In genomic region chr11:102974552-102975280, GRCh38 we compare ENCODE assay signal across 17 cellular contexts. TPM values are rescaled to one million over a fixed set of nuclear protein-coding genes. Genes with fewer than 3 reads are reported as not detected.
DNase-seq lines count a peak whose midpoint lies in the region; TF ChIP-seq lines count a peak whose summit lies in the region.
"Had no signal": no experiment of that assay in that cellular context is flagged by ENCODE, and none has a peak within 500 bp of the region (broad histone marks: within the 10 kb centered on the region; RNA-seq: fewer than 3 reads in every experiment).

No MANE protein-coding gene starts in this region.

- no peaks in the 10 kb centered on the region for H4K20me1 ChIP-seq in GM23248 (ENCODE audit: insufficient read depth)

- H3K4me1 ChIP-seq in GM23248 (ENCODE audit: insufficient read depth) = peaks cover 42% of the 10 kb centered on the region
- H3K4me1 ChIP-seq: lower lobe of right lung had no signal

- H3K4me2 ChIP-seq in GM23248 (ENCODE audit: unreplicated experiment) = peak overlapping the region; percentile 71

- in situ Hi-C loops in GM23248 (cut with MboI) = no loop called here

- H3K27me3 ChIP-seq in GM23248 (replicated peaks; ENCODE audit: insufficient read depth) = no peaks in the 10 kb centered on the region
- H3K27me3 ChIP-seq: cardiac muscle cell had no signal

- 20 to 24% methylated on average over 5 of the region's 5 CpGs for whole genome bisulfite sequencing in GM23248 (ENCODE audit: low coverage in 1 of 2, low lambda C conversion rate in 2 of 2, missing lambda C conversion rate in 2 of 2), 2 experiments

- H3K79me2 ChIP-seq in GM23248 (ENCODE audit: insufficient read depth) = no peaks in the 10 kb centered on the region

- no peak for TF ChIP-seq CTCF in RWPE1 (conservative IDR thresholded peaks at IDR 0.05; ENCODE audit: low read depth)
- TF ChIP-seq CTCF in epithelial cell of esophagus (IDR thresholded peaks at IDR 0.05; ENCODE audit: insufficient read depth, low read depth, low read length, missing control alignments) = no peak
- TF ChIP-seq CTCF in retinal pigment epithelial cell (conservative IDR thresholded peaks at IDR 0.05; ENCODE audit: low read depth, low read length) = no peak

- peak; percentile 71 for DNase-seq in GM23248
- peak; percentile 60 for DNase-seq in RWPE1 (ENCODE audit: low spot score)
- DNase-seq in epithelial cell of esophagus (ENCODE audit: low read depth) = peak; percentile 74
- DNase-seq in retinal pigment epithelial cell (ENCODE audit: low read depth) = peak; percentile 51
- no peak for DNase-seq in T-helper 1 cell
- DNase-seq in HK-2 (ENCODE audit: unreplicated experiment) = no peak
- DNase-seq in NCI-H2081 treated with DMSO at 0.1 percent for 48 hours (lab: John Stamatoyannopoulos, UW) = no peak
- no peak for DNase-seq in effector CD4-positive, alpha-beta T cell
- DNase-seq: activated CD4-positive, alpha-beta T cell treated with anti-CD3 and anti-CD28 coated beads, Interleukin-2, amount 50 U/mL, for 48 hours; lower lobe of right lung; NCI-H1417; NCI-H510A; substantia nigra; T-helper 2 cell had no signal

- H3K4me3 ChIP-seq in GM23248 (peak overlapping the region; percentile 10; the same call in 1 of the 2 replicates), epithelial cell of esophagus (ENCODE audit: low read length) (no peak overlapping the region), retinal pigment epithelial cell (ENCODE audit: low read length) (no peak overlapping the region)
- H3K4me3 ChIP-seq: cardiac muscle cell, lower lobe of right lung had no signal

- H3F3A ChIP-seq in GM23248 (ENCODE audit: insufficient read depth) = peaks cover 31% of the 10 kb centered on the region

- H3K9me2 ChIP-seq in GM23248 (ENCODE audit: insufficient read depth) = no peaks in the 10 kb centered on the region

- H3K9me3 ChIP-seq in GM23248 (ENCODE audit: low read depth) = no peaks in the 10 kb centered on the region
- H3K9me3 ChIP-seq: lower lobe of right lung had no signal

- H3K27ac ChIP-seq in GM23248 = 0 out of 2 replicates have a peak overlapping the region, but pooled peaks have one; percentile 29
- no peak overlapping the region for H3K27ac ChIP-seq in RWPE1
- H3K27ac ChIP-seq: cardiac muscle cell, epithelial cell of prostate, lower lobe of right lung had no signal

- POLR2A ChIA-PET in RWPE1 (lab: Yijun Ruan, JAX; ENCODE audit: low non-redundant PET) = no interaction called here

- CTCF ChIA-PET in RWPE1 (lab: Yijun Ruan, JAX) = interaction anchor here (1.1 kb wide), 1 partner anchor 60 kb away, joined by 3 read pairs; no protein-coding TSS in a partner anchor

- H3K9ac ChIP-seq in GM23248 = no peak overlapping the region

- no peaks in the 10 kb centered on the region for H3K36me3 ChIP-seq in GM23248 (ENCODE audit: low read depth)
- H3K36me3 ChIP-seq: cardiac muscle cell, lower lobe of right lung had no signal

- H2AFZ ChIP-seq in GM23248 = no peak overlapping the region

RNA-seq across cellular contexts. Expression of gene MMP13, which starts 19.2 kb away (rescaled TPM):
- not detected in 2 replicates for total RNA-seq in GM23248 (2014; rRNA removed; shearing (Covaris generic))
- not detected in 2 replicates for polyA plus RNA-seq in GM23248 (2016; fragmentation: Nextera tagmentation; extraction: Ambion mirVana)
- total RNA-seq: cardiac muscle cell, lower lobe of right lung had no signal
- polyA plus RNA-seq: cardiac muscle cell, neural cell had no signal

Comparison
In these comparisons a context has a peak if more than half of its experiments do, and no peak if none do; other contexts are left out.
1. DNase-seq: peak in GM23248 (single experiment), RWPE1 (single experiment), epithelial cell of esophagus (single experiment) and retinal pigment epithelial cell (single experiment); none in T-helper 1 cell (0 of 5), HK-2 (single experiment), NCI-H2081 treated with DMSO at 0.1 percent for 48 hours (single experiment) and effector CD4-positive, alpha-beta T cell (single experiment).